Comparison of ENCODE assay signal across 1 cellular context in the genomic region with DNA sequence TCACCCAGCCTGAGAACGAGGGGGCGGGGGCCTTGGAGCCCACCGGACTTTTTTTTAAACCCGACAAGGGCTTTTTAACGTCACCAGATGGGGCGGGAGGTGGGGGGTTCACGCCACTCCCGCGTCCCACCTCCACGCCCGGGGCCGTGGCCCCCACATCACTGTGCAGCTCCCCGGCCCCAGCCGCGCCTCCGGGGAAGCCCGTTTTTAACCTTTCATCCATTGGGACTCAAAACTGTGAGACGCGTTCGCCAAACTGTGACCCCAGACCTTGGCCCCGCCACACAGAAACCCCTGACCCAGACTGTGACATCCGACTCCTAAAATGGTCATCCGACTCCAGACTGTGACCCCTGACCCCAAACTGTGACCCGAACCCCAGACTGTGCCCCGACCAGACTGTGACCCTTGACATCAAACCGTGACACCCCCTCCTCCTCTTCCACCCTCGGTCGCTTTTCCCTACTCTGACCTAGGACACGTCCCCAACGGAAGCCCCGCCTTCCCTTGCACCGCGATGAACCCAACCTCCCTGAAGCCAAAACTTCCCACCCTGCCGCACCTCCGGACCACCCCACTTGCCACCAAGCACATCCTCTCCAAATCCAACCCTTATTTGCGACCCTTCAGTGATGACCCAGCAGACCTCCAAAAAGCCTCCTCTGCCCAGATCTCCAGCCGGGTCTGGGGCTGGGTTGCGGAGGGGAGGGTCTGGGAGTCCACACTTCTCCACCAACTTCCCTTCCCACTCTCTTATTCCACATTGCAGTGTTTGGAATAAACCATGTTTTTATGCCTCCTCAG.
TF ChIP-seq lines count a peak whose summit lies in the region.

No MANE protein-coding gene starts in this region.

TF ChIP-seq in WTC11, 78 proteins besides CTCF, POLR2A, EP300 and RAD21 (continued from another document):
- TF ChIP-seq, protein P1, sequence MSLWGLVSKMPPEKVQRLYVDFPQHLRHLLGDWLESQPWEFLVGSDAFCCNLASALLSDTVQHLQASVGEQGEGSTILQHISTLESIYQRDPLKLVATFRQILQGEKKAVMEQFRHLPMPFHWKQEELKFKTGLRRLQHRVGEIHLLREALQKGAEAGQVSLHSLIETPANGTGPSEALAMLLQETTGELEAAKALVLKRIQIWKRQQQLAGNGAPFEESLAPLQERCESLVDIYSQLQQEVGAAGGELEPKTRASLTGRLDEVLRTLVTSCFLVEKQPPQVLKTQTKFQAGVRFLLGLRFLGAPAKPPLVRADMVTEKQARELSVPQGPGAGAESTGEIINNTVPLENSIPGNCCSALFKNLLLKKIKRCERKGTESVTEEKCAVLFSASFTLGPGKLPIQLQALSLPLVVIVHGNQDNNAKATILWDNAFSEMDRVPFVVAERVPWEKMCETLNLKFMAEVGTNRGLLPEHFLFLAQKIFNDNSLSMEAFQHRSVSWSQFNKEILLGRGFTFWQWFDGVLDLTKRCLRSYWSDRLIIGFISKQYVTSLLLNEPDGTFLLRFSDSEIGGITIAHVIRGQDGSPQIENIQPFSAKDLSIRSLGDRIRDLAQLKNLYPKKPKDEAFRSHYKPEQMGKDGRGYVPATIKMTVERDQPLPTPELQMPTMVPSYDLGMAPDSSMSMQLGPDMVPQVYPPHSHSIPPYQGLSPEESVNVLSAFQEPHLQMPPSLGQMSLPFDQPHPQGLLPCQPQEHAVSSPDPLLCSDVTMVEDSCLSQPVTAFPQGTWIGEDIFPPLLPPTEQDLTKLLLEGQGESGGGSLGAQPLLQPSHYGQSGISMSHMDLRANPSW (CRISPR knock-in tag; conservative IDR thresholded peaks at IDR 0.05; ENCODE audit: low read depth): no peak
- TF ChIP-seq FOXP1 (CRISPR knock-in tag; IDR thresholded peaks at IDR 0.05; ENCODE audit: borderline replicate concordance) (no peak), SOX15 (CRISPR knock-in tag; IDR thresholded peaks at IDR 0.05) (no peak)
